In the genomic region with DNA sequence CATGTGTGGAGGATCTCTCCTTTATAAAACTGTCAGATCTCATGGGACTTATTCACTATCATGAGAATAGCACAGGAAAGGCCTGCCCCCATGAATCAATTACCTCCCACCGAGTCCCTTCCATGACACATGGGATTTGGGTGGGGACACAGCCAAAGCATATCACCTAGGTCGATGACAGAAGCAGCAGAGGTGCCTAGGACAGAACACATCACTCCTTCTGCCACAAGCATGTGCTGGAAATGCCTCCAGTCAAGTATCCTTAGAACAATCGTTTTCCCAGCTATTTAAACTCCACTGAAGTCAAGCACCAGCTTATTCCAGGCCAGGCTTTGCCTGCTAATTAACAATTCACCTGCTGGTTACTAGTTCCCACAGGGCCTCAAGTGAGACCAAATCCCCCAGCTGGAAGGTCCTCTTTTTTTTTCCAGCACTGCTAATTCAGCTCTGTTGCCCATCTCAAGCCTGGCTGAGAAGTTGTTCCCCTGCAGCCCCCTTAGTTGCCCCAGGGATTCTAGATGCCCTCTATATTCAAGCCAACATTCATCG, we compare ENCODE assay signal across 31 cellular contexts.
DNase-seq lines count a peak whose midpoint lies in the region; ATAC-seq and TF ChIP-seq lines count a peak whose summit lies in the region.
"Had no signal": no experiment of that assay in that cellular context is flagged by ENCODE, and none has a peak within 500 bp of the region (broad histone marks: within the 10 kb centered on the region; RNA-seq: fewer than 3 reads in every experiment).

No MANE protein-coding gene starts in this region.

- H3F3A ChIP-seq in DOHH2 (ENCODE audit: control insufficient read depth, insufficient read depth), result peaks cover 14% of the 10 kb centered on the region

- no peak overlapping the region for H2BK120ac ChIP-seq in neuronal stem cell (ENCODE audit: low read depth, low read length)

- TF ChIP-seq CTCF in DOHH2 (IDR thresholded peaks at IDR 0.05; ENCODE audit: low read depth, low read length, poor library complexity, severe bottlenecking) (no peak), colonic mucosa (IDR thresholded peaks at IDR 0.05) (no peak)

- no peaks in the 10 kb centered on the region for H3K9me3 ChIP-seq in DOHH2 (ENCODE audit: control insufficient read depth, insufficient read depth, low read length)
- H3K9me3 ChIP-seq in colonic mucosa, result no peaks in the 10 kb centered on the region
- H3K9me3 ChIP-seq in neuronal stem cell (replicated peaks in 1 of 2; ENCODE audit: control insufficient read depth in 2 of 2, insufficient read depth in 1 of 2, low read depth in 1 of 2, low read length in 2 of 2), result no peaks in the 10 kb centered on the region
- H3K9me3 ChIP-seq: A549, body of pancreas, heart right ventricle, mucosa of descending colon had no signal

- WGBS in neuronal stem cell (ENCODE audit: extremely low coverage in 2 of 2, insufficient read length in 2 of 2, insufficient replicate concordance in 1 of 2), 2 donors, result no CpG with 5 or more reads among the region's 4 CpGs

- DNase-seq in NCI-H510A treated with DMSO at 0.1 percent for 48 hours (lab: John Stamatoyannopoulos, UW) (peak; percentile 26), NCI-H510A (lab: John Stamatoyannopoulos, UW) (no peak), colonic mucosa (no peak), neuronal stem cell (ENCODE audit: low spot score) (no peak), D341Med (ENCODE audit: low spot score) (no peak)
- DNase-seq in stimulated activated naive B cell treated with anti-CD40 and anti-IgM and Interleukin-4, amounts not matched to agents 10 μg/mL and 1 μg/mL and 100 μg/mL, for 72 hours, result no peak
- DNase-seq: activated CD4-positive, alpha-beta memory T cell treated with anti-CD3 and anti-CD28 coated beads, Interleukin-2, amount 10 ng/mL, durations not matched to agents 7 days and 5 days; activated CD8-positive, alpha-beta memory T cell treated with anti-CD3 and anti-CD28 coated beads, Interleukin-2, amount 50 U/mL, for 4 hours; activated naive CD4-positive, alpha-beta T cell treated with anti-CD3 and anti-CD28 coated beads, Interleukin-2, amount 50 U/mL, for 16 hours; body of pancreas; CD4-positive, alpha-beta memory T cell; cerebellar nuclear complex; DMS 273 treated with DMSO at 0.1 percent for 48 hours; HCEC 1CT; heart right ventricle; Karpas-422; kidney glomerular epithelial cell; mucosa of descending colon; NCI-H2081; NCI-H524 treated with DMSO at 0.1 percent for 48 hours; retina; SHP77 treated with DMSO at 0.1 percent for 48 hours; small intestine; stimulated activated naive CD4-positive, alpha-beta T cell treated with Interleukin-2 at 50 U/mL for 16 hours had no signal

- H4K20me1 ChIP-seq in DOHH2 (ENCODE audit: control insufficient read depth, insufficient read depth, low read depth, low read length), result no peaks in the 10 kb centered on the region

- H3K9ac ChIP-seq in colonic mucosa (ENCODE audit: low read depth in 2 of 2, low read length in 2 of 2) (peak overlapping the region in 1 of 2 donors; percentile 1), neuronal stem cell (ENCODE audit: low read depth, low read length, poor library complexity) (no peak overlapping the region)
- H3K9ac ChIP-seq: parathyroid adenoma had no signal

- H3K4me1 ChIP-seq in DOHH2 (ENCODE audit: control insufficient read depth, low read length) (peaks cover 48% of the 10 kb centered on the region), colonic mucosa (peaks cover 3% of the 10 kb centered on the region), neuronal stem cell (ENCODE audit: control insufficient read depth in 2 of 2, insufficient read depth in 1 of 2, low read depth in 1 of 2, low read length in 2 of 2) (peaks cover 0 to 6% of the 10 kb centered on the region in 2 donors)
- H3K4me1 ChIP-seq: A549, parathyroid adenoma had no signal

- no peaks in the 10 kb centered on the region for H3K27me3 Mint-ChIP-seq in stimulated activated naive B cell treated with anti-CD40 and anti-IgM and Interleukin-4, amounts not matched to agents 10 μg/mL and 1 μg/mL and 100 μg/mL, for 72 hours

- no peaks in the 10 kb centered on the region for H3K79me1 ChIP-seq in neuronal stem cell (ENCODE audit: low read depth, low read length)

- H3K9me2 ChIP-seq in DOHH2 (replicated peaks; ENCODE audit: control insufficient read depth, low read length), result no peaks in the 10 kb centered on the region

- H3K36me3 ChIP-seq in DOHH2 (ENCODE audit: control insufficient read depth, low read length), result no peaks in the 10 kb centered on the region
- H3K36me3 ChIP-seq in colonic mucosa, result no peaks in the 10 kb centered on the region
- no peaks in the 10 kb centered on the region for H3K36me3 ChIP-seq in neuronal stem cell (replicated peaks in 1 of 2; ENCODE audit: control insufficient read depth in 2 of 2, insufficient read depth in 2 of 2, low read length in 2 of 2)
- H3K36me3 ChIP-seq: heart right ventricle had no signal

- intact Hi-C loops in colonic mucosa (cut with DNase I), result loop anchor here (10.0 kb wide), 1 partner anchor 141 kb away; no protein-coding TSS in a partner anchor

- H3K27ac ChIP-seq in DOHH2 (ENCODE audit: low read depth, low read length) (no peak overlapping the region), colonic mucosa (peak overlapping the region; percentile 74), neuronal stem cell (replicated peaks; ENCODE audit: low read length) (peak overlapping the region; percentile 70)
- H3K27ac ChIP-seq: A549, body of pancreas, heart right ventricle, parathyroid adenoma had no signal

- no peak for ATAC-seq in GM18861 (IDR thresholded peaks at IDR 0.05; ENCODE audit: unreplicated experiment)
- ATAC-seq in stimulated activated naive B cell treated with anti-CD40 and anti-IgM and Interleukin-4, amounts not matched to agents 10 μg/mL and 1 μg/mL and 100 μg/mL, for 72 hours (replicated peaks), result no peak
- ATAC-seq: A549, body of pancreas, mucosa of descending colon, Panc1 had no signal

- no peak overlapping the region for H2BK12ac ChIP-seq in neuronal stem cell (ENCODE audit: low read length)

- H2BK5ac ChIP-seq in neuronal stem cell (ENCODE audit: low read length), result no peak overlapping the region

- H2AK5ac ChIP-seq in neuronal stem cell (ENCODE audit: low read depth, low read length), result no peak overlapping the region

- no peak overlapping the region for H3K4me3 Mint-ChIP-seq in stimulated activated naive B cell treated with anti-CD40 and anti-IgM and Interleukin-4, amounts not matched to agents 10 μg/mL and 1 μg/mL and 100 μg/mL, for 72 hours
- H3K4me3 Mint-ChIP-seq: activated CD4-positive, alpha-beta memory T cell treated with anti-CD3 and anti-CD28 coated beads, Interleukin-2, amount 10 ng/mL, durations not matched to agents 7 days and 5 days had no signal

- H3K23ac ChIP-seq in neuronal stem cell (ENCODE audit: low read depth, low read length, poor library complexity), result no peak overlapping the region

- H3K4ac ChIP-seq in neuronal stem cell (ENCODE audit: low read length), result no peak overlapping the region

- H4K8ac ChIP-seq in neuronal stem cell (ENCODE audit: low read depth, low read length), result no peak overlapping the region

- H3K14ac ChIP-seq in neuronal stem cell (ENCODE audit: low read length), result no peak overlapping the region

- no peak overlapping the region for H3K27ac Mint-ChIP-seq in stimulated activated naive B cell treated with anti-CD40 and anti-IgM and Interleukin-4, amounts not matched to agents 10 μg/mL and 1 μg/mL and 100 μg/mL, for 72 hours
- H3K27ac Mint-ChIP-seq: activated CD4-positive, alpha-beta memory T cell treated with anti-CD3 and anti-CD28 coated beads, Interleukin-2, amount 10 ng/mL, durations not matched to agents 7 days and 5 days; activated T-helper 1 cell treated with anti-CD3 and anti-CD28 coated beads, Interleukin-12 subunit alpha, Interleukin-12 subunit beta, Interleukin-2, Interleukin-4 antibody, amounts not matched to agents 30 ng/mL and 10 ng/mL and 1 ng/mL, durations not matched to agents 14 hours and 24 hours and 36 hours; CD4-positive, alpha-beta memory T cell had no signal

- H3K27me3 ChIP-seq in DOHH2 (ENCODE audit: control insufficient read depth, low read length) (no peaks in the 10 kb centered on the region), colonic mucosa (no peaks in the 10 kb centered on the region), neuronal stem cell (ENCODE audit: control insufficient read depth in 3 of 3, insufficient read depth in 3 of 3, low read depth in 1 of 3, low read length in 3 of 3) (peaks cover 0 to 4% (median 0%) of the 10 kb centered on the region in 3 experiments)
- H3K27me3 ChIP-seq: body of pancreas, heart right ventricle had no signal

- peaks cover 46 to 72% of the 10 kb centered on the region in 2 donors for H3K4me1 Mint-ChIP-seq in stimulated activated naive B cell treated with anti-CD40 and anti-IgM and Interleukin-4, amounts not matched to agents 10 μg/mL and 1 μg/mL and 100 μg/mL, for 72 hours

- H3K36me3 Mint-ChIP-seq in stimulated activated naive B cell treated with anti-CD40 and anti-IgM and Interleukin-4, amounts not matched to agents 10 μg/mL and 1 μg/mL and 100 μg/mL, for 72 hours, result peaks cover 0 to 4% of the 10 kb centered on the region in 2 donors
- H3K36me3 Mint-ChIP-seq: CD4-positive, alpha-beta memory T cell had no signal

- H3K4me3 ChIP-seq in DOHH2 (ENCODE audit: low read length) (0 out of 2 replicates have a peak overlapping the region, but pooled peaks have one; percentile 8), colonic mucosa (no peak overlapping the region), neuronal stem cell (ENCODE audit: low read length in 2 of 2) (no peak overlapping the region)
- H3K4me3 ChIP-seq: A549, body of pancreas, heart right ventricle, lung, mucosa of descending colon had no signal

- no peaks in the 10 kb centered on the region for H3K79me2 ChIP-seq in DOHH2 (ENCODE audit: control insufficient read depth, low read length)
- H3K79me2 ChIP-seq: parathyroid adenoma had no signal

- H3K4me2 ChIP-seq in DOHH2 (ENCODE audit: low read length) (0 out of 2 replicates have a peak overlapping the region, but pooled peaks have one; percentile 30), neuronal stem cell (ENCODE audit: insufficient read depth, low read length, poor library complexity, severe bottlenecking) (no peak overlapping the region)
- H3K4me2 ChIP-seq: A549 had no signal

- H4K91ac ChIP-seq in neuronal stem cell (ENCODE audit: low read depth, low read length, poor library complexity), result no peak overlapping the region

- H3K9me3 Mint-ChIP-seq in stimulated activated naive B cell treated with anti-CD40 and anti-IgM and Interleukin-4, amounts not matched to agents 10 μg/mL and 1 μg/mL and 100 μg/mL, for 72 hours, result peaks cover 4 to 9% of the 10 kb centered on the region in 2 donors
- H3K9me3 Mint-ChIP-seq: activated CD4-positive, alpha-beta memory T cell treated with anti-CD3 and anti-CD28 coated beads, Interleukin-2, amount 10 ng/mL, durations not matched to agents 7 days and 5 days; activated T-helper 1 cell treated with anti-CD3 and anti-CD28 coated beads, Interleukin-12 subunit alpha, Interleukin-12 subunit beta, Interleukin-2, Interleukin-4 antibody, amounts not matched to agents 30 ng/mL and 10 ng/mL and 1 ng/mL, durations not matched to agents 14 hours and 24 hours and 36 hours; CD4-positive, alpha-beta memory T cell had no signal

- peak overlapping the region; percentile 67 for H3K18ac ChIP-seq in neuronal stem cell (ENCODE audit: low read length)

- no peak overlapping the region for H2AFZ ChIP-seq in neuronal stem cell (ENCODE audit: low read length)
- H2AFZ ChIP-seq: parathyroid adenoma had no signal

- H2BK15ac ChIP-seq in neuronal stem cell (ENCODE audit: low read length), result no peak overlapping the region
